Comparison of ENCODE assay signal across 38 cellular contexts in genomic region chr11:64503354-64503753, GRCh38. TPM values are rescaled to one million over a fixed set of nuclear protein-coding genes. Genes with fewer than 3 reads are reported as not detected.
"Had no signal": no experiment of that assay in that cellular context is flagged by ENCODE, and none has a peak within 500 bp of the region (broad histone marks: within the 10 kb centered on the region; RNA-seq: fewer than 3 reads in every experiment).

No MANE protein-coding gene starts in this region.

- H3K27me3 ChIP-seq: Peyer's patch had no signal

- DNase-seq: activated B cell treated with CpG ODN at 0.5 μM for 24 hours; activated CD4-positive, alpha-beta memory T cell treated with anti-CD3 and anti-CD28 coated beads for 36 hours; activated CD4-positive, alpha-beta T cell treated with anti-CD3 and anti-CD28 coated beads for 4 hours; activated CD4-positive, alpha-beta T cell treated with anti-CD3 and anti-CD28 coated beads, Interleukin-2, amount 50 U/mL, for 1 hour; activated CD4-positive, CD25-positive, alpha-beta regulatory T cell treated with anti-CD3 and anti-CD28 coated beads, Interleukin-2, amount 50 U/mL, for 72 hours; activated CD8-positive, alpha-beta memory T cell treated with anti-CD3 and anti-CD28 coated beads, Interleukin-2, amount 50 U/mL, for 4 hours; activated gamma-delta T cell treated with Interleukin-2 at 50 U/mL for 16 hours; activated naive CD4-positive, alpha-beta T cell treated with anti-CD3 and anti-CD28 coated beads for 36 hours; activated T-cell treated with anti-CD3 and anti-CD28 coated beads for 4 hours; activated T-cell treated with anti-CD3 and anti-CD28 coated beads, Interleukin-2, amount 50 U/mL, for 4 hours; body of pancreas; caudate nucleus; cerebellar nuclear complex; MG63; NCI-H1048; NCI-H1105 treated with DMSO at 0.1 percent for 48 hours; NCI-H1436; NCI-H1694; NCI-H1930; NCI-H2171 treated with DMSO at 0.1 percent for 48 hours; NCI-H345; NCI-H524 treated with DMSO at 0.1 percent for 48 hours; NCI-H748 treated with DMSO at 0.1 percent for 48 hours; NK-92 treated with Interleukin-12 subunit alpha and Interleukin-12 subunit beta, amount 100 ng/mL, for 24 hours; PC-3; Peyer's patch; SHP77 treated with DMSO at 0.1 percent for 48 hours had no signal

- H3K9me2 ChIP-seq: SK-N-SH had no signal

- H3K27ac Mint-ChIP-seq: activated B cell treated with CpG ODN at 0.5 μM for 24 hours; activated CD4-positive, alpha-beta memory T cell treated with anti-CD3 and anti-CD28 coated beads for 36 hours; activated naive CD4-positive, alpha-beta T cell treated with anti-CD3 and anti-CD28 coated beads for 36 hours; activated naive CD4-positive, alpha-beta T cell treated with anti-CD3 and anti-CD28 coated beads, Interleukin-2, amount 50 U/mL, for 72 hours; activated T-helper 1 cell treated with anti-CD3 and anti-CD28 coated beads, Interleukin-12 subunit alpha, Interleukin-12 subunit beta, Interleukin-2, Interleukin-4 antibody, amounts not matched to agents 30 ng/mL and 10 ng/mL and 1 ng/mL, durations not matched to agents 14 hours and 24 hours and 36 hours; T-helper 1 cell treated with Interleukin-12 subunit alpha and Interleukin-12 subunit beta and Interleukin-4 antibody, amounts not matched to agents 30 μg/mL and 1 μg/mL, for 36 hours; T-helper 2 cell treated with Interferon-gamma antibody and Interleukin-4, amounts not matched to agents 5 μg/mL and 100 μg/mL, for 36 hours had no signal

- H3K4me2 ChIP-seq: KMS-11, SK-N-SH had no signal

- H3K36me3 Mint-ChIP-seq: activated CD4-positive, alpha-beta memory T cell treated with anti-CD3 and anti-CD28 coated beads for 36 hours; activated naive CD4-positive, alpha-beta T cell treated with anti-CD3 and anti-CD28 coated beads, Interleukin-2, amount 50 U/mL, for 72 hours had no signal

- H3K4me1 ChIP-seq: body of pancreas, SJSA1 had no signal

- ATAC-seq: activated naive CD4-positive, alpha-beta T cell treated with anti-CD3 and anti-CD28 coated beads, Interleukin-2, amount 50 U/mL, for 72 hours; activated T-cell treated with anti-CD3 and anti-CD28 coated beads, Interleukin-2, amount 50 U/mL, for 4 hours; body of pancreas; PC-3 had no signal

- H3K4me3 ChIP-seq: adrenal gland, body of pancreas, MG63, Peyer's patch, SJSA1 had no signal

- H3K9me3 Mint-ChIP-seq: T-helper 1 cell treated with Interleukin-12 subunit alpha and Interleukin-12 subunit beta and Interleukin-4 antibody, amounts not matched to agents 30 μg/mL and 1 μg/mL, for 36 hours had no signal

- H3K4me1 Mint-ChIP-seq: activated B cell treated with CpG ODN at 0.5 μM for 24 hours had no signal

- H3K9ac ChIP-seq: KMS-11, SK-N-SH had no signal

- H3K27ac ChIP-seq: adrenal gland, body of pancreas, KMS-11, Peyer's patch, SJSA1, VCaP had no signal

- H3K9me3 ChIP-seq: Peyer's patch, SK-N-SH had no signal

- H3K36me3 ChIP-seq: adrenal gland, MG63, Peyer's patch, SJSA1 had no signal

- H3K4me3 Mint-ChIP-seq: activated B cell treated with CpG ODN at 0.5 μM for 24 hours; activated CD4-positive, alpha-beta memory T cell treated with anti-CD3 and anti-CD28 coated beads for 36 hours; activated naive CD4-positive, alpha-beta T cell treated with anti-CD3 and anti-CD28 coated beads for 36 hours; activated T-cell treated with anti-CD3 and anti-CD28 coated beads, Interleukin-2, amount 50 U/mL, for 4 hours; activated T-helper 1 cell treated with anti-CD3 and anti-CD28 coated beads, Interleukin-12 subunit alpha, Interleukin-12 subunit beta, Interleukin-2, Interleukin-4 antibody, amounts not matched to agents 30 ng/mL and 10 ng/mL and 1 ng/mL, durations not matched to agents 14 hours and 24 hours and 36 hours; T-helper 1 cell treated with Interleukin-12 subunit alpha and Interleukin-12 subunit beta and Interleukin-4 antibody, amounts not matched to agents 30 μg/mL and 1 μg/mL, for 36 hours; T-helper 2 cell treated with Interferon-gamma antibody and Interleukin-4, amounts not matched to agents 5 μg/mL and 100 μg/mL, for 36 hours had no signal

RNA-seq across cellular contexts. Expression of gene SLC22A11, which starts 52.4 kb away (rescaled TPM):
- total RNA-seq: activated B cell treated with CpG ODN at 0.5 μM for 24 hours; activated CD4-positive, alpha-beta memory T cell treated with anti-CD3 and anti-CD28 coated beads for 36 hours; activated naive CD4-positive, alpha-beta T cell treated with anti-CD3 and anti-CD28 coated beads, Interleukin-2, amount 50 U/mL, for 72 hours; activated T-cell treated with anti-CD3 and anti-CD28 coated beads, Interleukin-2, amount 50 U/mL, for 4 hours; activated T-helper 1 cell treated with anti-CD3 and anti-CD28 coated beads, Interleukin-12 subunit alpha, Interleukin-12 subunit beta, Interleukin-2, Interleukin-4 antibody, amounts not matched to agents 30 ng/mL and 10 ng/mL and 1 ng/mL, durations not matched to agents 14 hours and 24 hours and 36 hours; astrocyte; body of pancreas; bronchial epithelial cell; PC-3; Peyer's patch; SJSA1 had no signal
- polyA plus RNA-seq: SK-N-SH had no signal
